In genomic region chr12:3200032-3200617, GRCh38 we compare ENCODE assay signal across 8 cellular contexts.
DNase-seq lines count a peak whose midpoint lies in the region; ATAC-seq and TF ChIP-seq lines count a peak whose summit lies in the region.

No MANE protein-coding gene starts in this region.

- peak; percentile 81 for DNase-seq in ACHN
- peak; percentile 65 for DNase-seq in IMR-90
- peak in 1 of 2 donors; percentile 6 for DNase-seq in activated T-cell treated with anti-CD3 and anti-CD28 coated beads, Interleukin-2, amount 50 U/mL, for 72 hours
- DNase-seq in left ventricle myocardium superior: peak; percentile 75
- no peak for DNase-seq in activated T-helper 1 cell treated with anti-CD3 and anti-CD28 coated beads, Interleukin-12 subunit alpha, Interleukin-12 subunit beta, Interleukin-2, Interleukin-4 antibody, amounts not matched to agents 30 ng/mL and 10 ng/mL and 1 ng/mL, durations not matched to agents 14 hours and 24 hours and 36 hours (ENCODE audit: low spot score)
- DNase-seq in MM.1S: no peak
- no peak for DNase-seq in activated CD4-positive, alpha-beta T cell treated with anti-CD3 and anti-CD28 coated beads, Interleukin-2, amount 50 U/mL, for 4 hours

- no peak overlapping the region for H3K14ac ChIP-seq in IMR-90 (replicated peaks; ENCODE audit: low read depth, low read length)

- H3K36me3 ChIP-seq in IMR-90 (ENCODE audit: control insufficient read depth, insufficient read depth, low read length) (no peaks in the 10 kb centered on the region), rectal smooth muscle tissue (ENCODE audit: control insufficient read depth, insufficient read depth, low read length) (no peaks in the 10 kb centered on the region), MM.1S (replicated peaks; ENCODE audit: insufficient read depth, low read length) (no peaks in the 10 kb centered on the region)

- no peak overlapping the region for H3K18ac ChIP-seq in IMR-90 (ENCODE audit: low read depth, low read length)

- H3F3A ChIP-seq in MM.1S (ENCODE audit: insufficient read depth, low read length): no peaks in the 10 kb centered on the region

- TF ChIP-seq CTCF in IMR-90 (conservative IDR thresholded peaks at IDR 0.05; ENCODE audit: low read depth, low read length): no peak
- no peak for TF ChIP-seq CTCF in MM.1S (IDR thresholded peaks at IDR 0.05; ENCODE audit: low read length)

- no peak overlapping the region for H2BK120ac ChIP-seq in IMR-90 (ENCODE audit: low read depth, low read length)

- H3K36me3 Mint-ChIP-seq in activated T-cell treated with anti-CD3 and anti-CD28 coated beads, Interleukin-2, amount 50 U/mL, for 72 hours (ENCODE audit: insufficient read depth in 2 of 2): no peaks in the 10 kb centered on the region
- H3K36me3 Mint-ChIP-seq in activated T-helper 1 cell treated with anti-CD3 and anti-CD28 coated beads, Interleukin-12 subunit alpha, Interleukin-12 subunit beta, Interleukin-2, Interleukin-4 antibody, amounts not matched to agents 30 ng/mL and 10 ng/mL and 1 ng/mL, durations not matched to agents 14 hours and 24 hours and 36 hours (ENCODE audit: low read depth): no peaks in the 10 kb centered on the region

- H3K27ac Mint-ChIP-seq in activated T-cell treated with anti-CD3 and anti-CD28 coated beads, Interleukin-2, amount 50 U/mL, for 72 hours: no peak overlapping the region
- no peak overlapping the region for H3K27ac Mint-ChIP-seq in activated T-helper 1 cell treated with anti-CD3 and anti-CD28 coated beads, Interleukin-12 subunit alpha, Interleukin-12 subunit beta, Interleukin-2, Interleukin-4 antibody, amounts not matched to agents 30 ng/mL and 10 ng/mL and 1 ng/mL, durations not matched to agents 14 hours and 24 hours and 36 hours

- H4K20me1 ChIP-seq in IMR-90 (ENCODE audit: insufficient read depth, low read length): peaks cover 37% of the 10 kb centered on the region
- no peaks in the 10 kb centered on the region for H4K20me1 ChIP-seq in MM.1S (ENCODE audit: insufficient read depth, low read length)

- intact Hi-C loops in IMR-90 (cut with micrococcal nuclease) (loop anchor here (1.0 to 5.0 kb wide), 4 partner anchors 29 to 127 kb away; no protein-coding TSS in a partner anchor), left ventricle myocardium superior (cut with micrococcal nuclease) (loop anchor here (10.0 kb wide), 2 partner anchors 55 kb away; no protein-coding TSS in a partner anchor)
- intact Hi-C loops in activated T-helper 1 cell treated with anti-CD3 and anti-CD28 coated beads, Interleukin-12 subunit alpha, Interleukin-12 subunit beta, Interleukin-2, Interleukin-4 antibody, amounts not matched to agents 30 ng/mL and 10 ng/mL and 1 ng/mL, durations not matched to agents 14 hours and 24 hours and 36 hours (cut with micrococcal nuclease): no loop called here

- H3K9ac ChIP-seq in IMR-90 (ENCODE audit: low read depth, low read length) (0 out of 2 replicates have a peak overlapping the region, but pooled peaks have one; percentile 22), rectal smooth muscle tissue (ENCODE audit: low read length) (no peak overlapping the region), MM.1S (ENCODE audit: low read length) (no peak overlapping the region)

- no peak overlapping the region for H2BK15ac ChIP-seq in IMR-90 (ENCODE audit: low read depth, low read length)

- peak overlapping the region; percentile 68 for H2AFZ ChIP-seq in IMR-90 (replicated peaks; ENCODE audit: low read length, poor library complexity)
- H2AFZ ChIP-seq in MM.1S (ENCODE audit: low read length): no peak overlapping the region

- CTCF ChIA-PET in IMR-90 (lab: Yijun Ruan, JAX): interaction anchor here (0.6 to 1.5 kb wide), 3 partner anchors 76 to 803 kb away, joined by 3 to 5 read pairs (median 3); no protein-coding TSS in a partner anchor

- H3K4me3 Mint-ChIP-seq in activated T-cell treated with anti-CD3 and anti-CD28 coated beads, Interleukin-2, amount 50 U/mL, for 72 hours: peak overlapping the region; percentile 75 to 78
- H3K4me3 Mint-ChIP-seq in activated T-helper 1 cell treated with anti-CD3 and anti-CD28 coated beads, Interleukin-12 subunit alpha, Interleukin-12 subunit beta, Interleukin-2, Interleukin-4 antibody, amounts not matched to agents 30 ng/mL and 10 ng/mL and 1 ng/mL, durations not matched to agents 14 hours and 24 hours and 36 hours: no peak overlapping the region

- H4K8ac ChIP-seq in IMR-90 (ENCODE audit: low read depth in 2 of 2, low read length in 2 of 2): no peak overlapping the region

- dilution Hi-C loops in IMR-90 (cut with HindIII; ENCODE audit: low sequenced_read_pairs, unreplicated experiment): no loop called here

- H3K9me3 Mint-ChIP-seq in activated T-cell treated with anti-CD3 and anti-CD28 coated beads, Interleukin-2, amount 50 U/mL, for 72 hours: no peaks in the 10 kb centered on the region
- H3K9me3 Mint-ChIP-seq in activated T-helper 1 cell treated with anti-CD3 and anti-CD28 coated beads, Interleukin-12 subunit alpha, Interleukin-12 subunit beta, Interleukin-2, Interleukin-4 antibody, amounts not matched to agents 30 ng/mL and 10 ng/mL and 1 ng/mL, durations not matched to agents 14 hours and 24 hours and 36 hours: no peaks in the 10 kb centered on the region

- peak overlapping the region; percentile 66 for H3K23ac ChIP-seq in IMR-90 (ENCODE audit: low read depth, low read length)

- POLR2A ChIA-PET in IMR-90 (lab: Charles Lee; ENCODE audit: unreplicated experiment): no interaction called here

- peak; percentile 81 for ATAC-seq in IMR-90 (ENCODE audit: low read depth)
- peak; percentile 29 to 39 for ATAC-seq in activated T-cell treated with anti-CD3 and anti-CD28 coated beads, Interleukin-2, amount 50 U/mL, for 72 hours (replicated peaks in 1 of 2)
- peak; percentile 62 for ATAC-seq in left ventricle myocardium superior

- peak; percentile 70 for TF ChIP-seq POLR2A in IMR-90 (IDR thresholded peaks at IDR 0.05; ENCODE audit: low read depth, low read length)

- H3K4me2 ChIP-seq in IMR-90 (ENCODE audit: low read depth, low read length): peak overlapping the region; percentile 93
- no peak overlapping the region for H3K4me2 ChIP-seq in MM.1S (ENCODE audit: low read depth, low read length)

- H4K5ac ChIP-seq in IMR-90 (ENCODE audit: low read depth, low read length): no peak overlapping the region

- H3K79me2 ChIP-seq in MM.1S (ENCODE audit: low read length): no peaks in the 10 kb centered on the region

- H4K91ac ChIP-seq in IMR-90 (ENCODE audit: insufficient read depth, low read depth, low read length): no peak overlapping the region

- TF ChIP-seq RAD21 in IMR-90 (IDR thresholded peaks at IDR 0.05; ENCODE audit: low read length): no peak

- no peaks in the 10 kb centered on the region; a peak in 2 of 4 replicates for H3K79me1 ChIP-seq in IMR-90 (ENCODE audit: low read depth in 1 of 2, low read length in 2 of 2)

- peak overlapping the region; percentile 80 for H2AK9ac ChIP-seq in IMR-90 (replicated peaks; ENCODE audit: low read depth, low read length, poor library complexity)

- peaks cover 14% of the 10 kb centered on the region for H3K4me1 Mint-ChIP-seq in activated T-cell treated with anti-CD3 and anti-CD28 coated beads, Interleukin-2, amount 50 U/mL, for 72 hours (ENCODE audit: low read depth)
- H3K4me1 Mint-ChIP-seq in activated T-helper 1 cell treated with anti-CD3 and anti-CD28 coated beads, Interleukin-12 subunit alpha, Interleukin-12 subunit beta, Interleukin-2, Interleukin-4 antibody, amounts not matched to agents 30 ng/mL and 10 ng/mL and 1 ng/mL, durations not matched to agents 14 hours and 24 hours and 36 hours (ENCODE audit: low read depth): no peaks in the 10 kb centered on the region

- 2% methylated on average over 12 of the region's 49 CpGs; no CpG with 5 or more reads in 1 of the 2 experiments for WGBS in IMR-90 (ENCODE audit: extremely low coverage in 2 of 2, insufficient read length in 1 of 2), 2 experiments

- peaks cover 31% of the 10 kb centered on the region for H3K27me3 Mint-ChIP-seq in activated T-cell treated with anti-CD3 and anti-CD28 coated beads, Interleukin-2, amount 50 U/mL, for 72 hours (ENCODE audit: low read depth)
- peaks cover 38% of the 10 kb centered on the region for H3K27me3 Mint-ChIP-seq in activated T-helper 1 cell treated with anti-CD3 and anti-CD28 coated beads, Interleukin-12 subunit alpha, Interleukin-12 subunit beta, Interleukin-2, Interleukin-4 antibody, amounts not matched to agents 30 ng/mL and 10 ng/mL and 1 ng/mL, durations not matched to agents 14 hours and 24 hours and 36 hours (ENCODE audit: insufficient read depth)

- in situ Hi-C loops in ACHN (cut with HindIII; ENCODE audit: low pct_ligation_motif_present, low pct_unique_long_range_greater_than_20kb, low sequenced_read_pairs) (no loop called here), IMR-90 (cut with MboI; ENCODE audit: low sequenced_read_pairs) (no loop called here)

- H3K9me2 ChIP-seq in MM.1S (replicated peaks; ENCODE audit: insufficient read depth, low read length): no peaks in the 10 kb centered on the region

- no peak overlapping the region for H2BK20ac ChIP-seq in IMR-90 (ENCODE audit: low read depth, low read length)

- H3K4me1 ChIP-seq in IMR-90 (ENCODE audit: control insufficient read depth, insufficient read depth, low read length) (peaks cover 3% of the 10 kb centered on the region; the same call in 1 of the 2 replicates), rectal smooth muscle tissue (ENCODE audit: control insufficient read depth, insufficient read depth, low read length) (peaks cover 8% of the 10 kb centered on the region), MM.1S (ENCODE audit: low read length) (no peaks in the 10 kb centered on the region)

- H3K4me3 ChIP-seq in IMR-90 (ENCODE audit: insufficient read depth, low read depth, low read length) (peak overlapping the region; percentile 51), rectal smooth muscle tissue (ENCODE audit: low read length) (peak overlapping the region; percentile 62), MM.1S (ENCODE audit: low read length) (no peak overlapping the region)

- H3K9me3 ChIP-seq in IMR-90 (ENCODE audit: control insufficient read depth, insufficient read depth, low read length): no peaks in the 10 kb centered on the region
- H3K9me3 ChIP-seq in MM.1S (replicated peaks; ENCODE audit: insufficient read depth, low read length): no peaks in the 10 kb centered on the region

- H3K56ac ChIP-seq in IMR-90 (ENCODE audit: extremely low read depth, insufficient read depth, low read length): no peak overlapping the region

- no TSS peak for BruUV-seq in IMR-90 (replicated peaks; lab: Mats Ljungman, UMichigan)

- no peak overlapping the region; the same call in 1 of the 2 replicates for H3K4ac ChIP-seq in IMR-90 (ENCODE audit: low read depth, low read length)

- H3K27ac ChIP-seq in IMR-90 (ENCODE audit: insufficient read depth, low read length) (no peak overlapping the region), rectal smooth muscle tissue (ENCODE audit: low read depth, low read length) (no peak overlapping the region), MM.1S (ENCODE audit: low read length) (no peak overlapping the region)

- 0 out of 2 replicates have a peak, but pooled peaks cover 5% of the 10 kb centered on the region for H3K9me1 ChIP-seq in IMR-90 (ENCODE audit: insufficient read depth, low read length)

- H3K27me3 ChIP-seq in IMR-90 (ENCODE audit: control insufficient read depth, insufficient read depth, low read length): peaks cover 6% of the 10 kb centered on the region
- H3K27me3 ChIP-seq in rectal smooth muscle tissue (ENCODE audit: control insufficient read depth, insufficient read depth, low read length): peaks cover 11% of the 10 kb centered on the region
- peaks cover 82% of the 10 kb centered on the region for H3K27me3 ChIP-seq in MM.1S (replicated peaks; ENCODE audit: insufficient read depth, low read length)

- 0 out of 2 replicates have a peak overlapping the region, but pooled peaks have one; percentile 3 for H2AK5ac ChIP-seq in IMR-90 (ENCODE audit: low read depth, low read length)

- H2BK5ac ChIP-seq in IMR-90 (ENCODE audit: low read depth, low read length, poor library complexity, severe bottlenecking): no peak overlapping the region

Comparison
In these comparisons a context has a peak if more than half of its experiments do, and no peak if none do; other contexts are left out.
1. DNase-seq: peak in ACHN (single experiment), IMR-90 (single experiment) and left ventricle myocardium superior (single experiment); none in activated T-helper 1 cell treated with anti-CD3 and anti-CD28 coated beads, Interleukin-12 subunit alpha, Interleukin-12 subunit beta, Interleukin-2, Interleukin-4 antibody, amounts not matched to agents 30 ng/mL and 10 ng/mL and 1 ng/mL, durations not matched to agents 14 hours and 24 hours and 36 hours (single experiment), MM.1S (single experiment) and activated CD4-positive, alpha-beta T cell treated with anti-CD3 and anti-CD28 coated beads, Interleukin-2, amount 50 U/mL, for 4 hours (0 of 2).
2. Peak in every context shown above with its lines, with median percentiles within 50 percentile points of each other: ATAC-seq.